ENCODE assay signal across 14 cellular contexts in the genomic region with DNA sequence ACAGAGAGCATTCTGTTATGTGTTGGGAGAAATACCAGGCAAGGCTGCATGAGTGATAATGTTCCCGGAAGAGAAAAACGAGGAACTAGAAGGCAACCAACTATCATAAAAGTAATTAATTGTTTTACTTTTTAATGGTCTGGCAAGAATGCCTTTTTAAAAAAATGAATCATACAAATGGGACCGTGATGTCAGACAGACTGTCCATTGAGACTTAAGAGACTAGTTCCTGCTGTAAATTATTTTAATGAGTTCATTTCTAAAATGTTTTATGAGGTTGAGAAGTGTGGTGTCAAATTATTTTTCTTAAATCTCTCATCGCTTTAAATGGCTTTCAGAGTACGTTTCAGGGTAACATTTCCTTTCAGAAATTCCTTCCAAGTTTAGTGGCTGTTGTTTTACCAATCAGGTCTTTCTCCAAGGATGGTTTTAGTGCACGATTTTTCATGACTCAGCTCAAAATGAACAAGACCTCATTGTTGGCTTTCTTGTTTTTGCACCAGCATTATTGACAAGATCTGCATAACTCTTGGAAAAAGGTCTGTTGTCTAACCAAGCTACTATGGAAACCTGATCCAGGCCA.
DNase-seq lines count a peak whose midpoint lies in the region; ATAC-seq and TF ChIP-seq lines count a peak whose summit lies in the region.
"Had no signal": no experiment of that assay in that cellular context is flagged by ENCODE, and none has a peak within 500 bp of the region (broad histone marks: within the 10 kb centered on the region; RNA-seq: fewer than 3 reads in every experiment).

No MANE protein-coding gene starts in this region.

- no peak overlapping the region for H2BK15ac ChIP-seq in IMR-90 (ENCODE audit: low read depth, low read length)

- no peak overlapping the region for H2AK5ac ChIP-seq in IMR-90 (ENCODE audit: low read depth, low read length)

- no peak overlapping the region for H2BK20ac ChIP-seq in IMR-90 (ENCODE audit: low read depth, low read length)

- no peaks in the 10 kb centered on the region; the same call in 1 of the 2 replicates for H3K9me1 ChIP-seq in IMR-90 (ENCODE audit: insufficient read depth, low read length)

- TF ChIP-seq POLR2A in IMR-90 (IDR thresholded peaks at IDR 0.05; ENCODE audit: low read depth, low read length) (no peak), uterus (IDR thresholded peaks at IDR 0.05) (no peak), gastrocnemius medialis (IDR thresholded peaks at IDR 0.05) (no peak)

- no peak overlapping the region for H2BK120ac ChIP-seq in IMR-90 (ENCODE audit: low read depth, low read length)

- no peak overlapping the region for H3K27ac Mint-ChIP-seq in activated T-helper 2 cell treated with anti-CD3 and anti-CD28 coated beads, Interferon-gamma antibody, Interleukin-2, Interleukin-4, amounts not matched to agents 10 μg/mL and 5 μg/mL and 100 μg/mL, durations not matched to agents 14 hours and 24 hours and 36 hours
- H3K27ac Mint-ChIP-seq: stimulated activated naive CD8-positive, alpha-beta T cell treated with anti-CD3 and anti-CD28 coated beads, Interleukin-15, Interleukin-2, amounts not matched to agents 100 ng/mL and 50 ng/mL, for 24 hours had no signal

- H3K9ac ChIP-seq in IMR-90 (ENCODE audit: low read depth, low read length), result no peak overlapping the region

- H4K8ac ChIP-seq in IMR-90 (ENCODE audit: low read depth in 2 of 2, low read length in 2 of 2), result no peak overlapping the region

- H3K4me1 ChIP-seq in IMR-90 (ENCODE audit: control insufficient read depth, insufficient read depth, low read length) (peaks cover 6% of the 10 kb centered on the region), muscle layer of duodenum (ENCODE audit: control insufficient read depth in 1 of 2, insufficient read depth in 2 of 2, low read length in 2 of 2) (peaks cover 0 to 24% of the 10 kb centered on the region in 2 donors), uterus (peaks cover 0 to 7% of the 10 kb centered on the region in 2 donors), gastrocnemius medialis (peaks cover 35% of the 10 kb centered on the region in 2 donors)

- no TSS peak for BruUV-seq in IMR-90 (replicated peaks; lab: Mats Ljungman, UMichigan)

- ATAC-seq in IMR-90 (ENCODE audit: low read depth) (no peak), gastrocnemius medialis (no peak)
- ATAC-seq: activated T-cell treated with anti-CD3 and anti-CD28 coated beads, Interleukin-2, amount 50 U/mL, for 4 hours; GM12878 had no signal

- no peak for TF ChIP-seq RAD21 in IMR-90 (IDR thresholded peaks at IDR 0.05; ENCODE audit: low read length)

- no peak overlapping the region for H3K14ac ChIP-seq in IMR-90 (replicated peaks; ENCODE audit: low read depth, low read length)

- H3K27me3 Mint-ChIP-seq in activated T-helper 2 cell treated with anti-CD3 and anti-CD28 coated beads, Interferon-gamma antibody, Interleukin-2, Interleukin-4, amounts not matched to agents 10 μg/mL and 5 μg/mL and 100 μg/mL, durations not matched to agents 14 hours and 24 hours and 36 hours (ENCODE audit: low read depth), result peaks cover 2% of the 10 kb centered on the region

- H4K5ac ChIP-seq in IMR-90 (ENCODE audit: low read depth, low read length), result no peak overlapping the region

- H2AFZ ChIP-seq in IMR-90 (replicated peaks; ENCODE audit: low read length, poor library complexity), result no peak overlapping the region

- 0 out of 2 replicates have a peak overlapping the region, but pooled peaks have one; percentile 58 for H3K18ac ChIP-seq in IMR-90 (ENCODE audit: low read depth, low read length)

- no peak overlapping the region for H3K4me2 ChIP-seq in IMR-90 (ENCODE audit: low read depth, low read length)

- no CpG with 5 or more reads among the region's 6 CpGs for WGBS in IMR-90 (ENCODE audit: extremely low coverage in 2 of 2, insufficient read length in 1 of 2), 2 experiments

- no peaks in the 10 kb centered on the region for H3K36me3 Mint-ChIP-seq in activated T-helper 2 cell treated with anti-CD3 and anti-CD28 coated beads, Interferon-gamma antibody, Interleukin-2, Interleukin-4, amounts not matched to agents 10 μg/mL and 5 μg/mL and 100 μg/mL, durations not matched to agents 14 hours and 24 hours and 36 hours (ENCODE audit: low read depth)

- no peak overlapping the region for H3K4me3 Mint-ChIP-seq in activated T-helper 2 cell treated with anti-CD3 and anti-CD28 coated beads, Interferon-gamma antibody, Interleukin-2, Interleukin-4, amounts not matched to agents 10 μg/mL and 5 μg/mL and 100 μg/mL, durations not matched to agents 14 hours and 24 hours and 36 hours (ENCODE audit: low read depth)
- H3K4me3 Mint-ChIP-seq: activated T-cell treated with anti-CD3 and anti-CD28 coated beads, Interleukin-2, amount 50 U/mL, for 4 hours; stimulated activated naive CD8-positive, alpha-beta T cell treated with anti-CD3 and anti-CD28 coated beads, Interleukin-15, Interleukin-2, amounts not matched to agents 100 ng/mL and 50 ng/mL, for 24 hours had no signal

- no peaks in the 10 kb centered on the region for H3K9me3 ChIP-seq in IMR-90 (ENCODE audit: control insufficient read depth, insufficient read depth, low read length)
- H3K9me3 ChIP-seq in muscle layer of duodenum (ENCODE audit: control insufficient read depth in 1 of 2, low read length in 2 of 2), result peaks cover 0 to 5% of the 10 kb centered on the region in 2 donors
- H3K9me3 ChIP-seq in uterus, result peaks cover 0 to 2% of the 10 kb centered on the region in 2 donors
- H3K9me3 ChIP-seq in gastrocnemius medialis, result no peaks in the 10 kb centered on the region

- no peaks in the 10 kb centered on the region for H3K36me3 ChIP-seq in IMR-90 (ENCODE audit: control insufficient read depth, insufficient read depth, low read length)
- H3K36me3 ChIP-seq in muscle layer of duodenum (ENCODE audit: control insufficient read depth in 1 of 2, insufficient read depth in 2 of 2, low read length in 2 of 2), result peaks cover 0 to 7% of the 10 kb centered on the region in 2 donors
- H3K36me3 ChIP-seq in uterus, result no peaks in the 10 kb centered on the region
- H3K36me3 ChIP-seq in gastrocnemius medialis, result no peaks in the 10 kb centered on the region

- dilution Hi-C loops in IMR-90 (cut with HindIII; ENCODE audit: low sequenced_read_pairs, unreplicated experiment), result no loop called here

- no peaks in the 10 kb centered on the region for H3K79me1 ChIP-seq in IMR-90 (ENCODE audit: low read depth in 1 of 2, low read length in 2 of 2)

- H3K56ac ChIP-seq in IMR-90 (ENCODE audit: extremely low read depth, insufficient read depth, low read length), result no peak overlapping the region

- intact Hi-C loops in IMR-90 (cut with micrococcal nuclease), result no loop called here
- intact Hi-C loops in uterus (cut with DNase I; ENCODE audit: low total_unique reads), result no loop called here
- intact Hi-C loops in gastrocnemius medialis (cut with DNase I; ENCODE audit: low total_unique reads), result loop anchor here (5.0 kb wide), 1 partner anchor 59 kb away; no protein-coding TSS in a partner anchor
- intact Hi-C loops in activated T-helper 2 cell treated with anti-CD3 and anti-CD28 coated beads, Interferon-gamma antibody, Interleukin-2, Interleukin-4, amounts not matched to agents 10 μg/mL and 5 μg/mL and 100 μg/mL, durations not matched to agents 14 hours and 24 hours and 36 hours (cut with micrococcal nuclease), result no loop called here

- H4K91ac ChIP-seq in IMR-90 (ENCODE audit: insufficient read depth, low read depth, low read length), result no peak overlapping the region

- TF ChIP-seq CTCF in IMR-90 (conservative IDR thresholded peaks at IDR 0.05; ENCODE audit: low read depth, low read length), result no peak
- no peak for TF ChIP-seq CTCF in choroid plexus epithelial cell (conservative IDR thresholded peaks at IDR 0.05; ENCODE audit: low read depth, low read length)
- no peak for TF ChIP-seq CTCF in uterus (IDR thresholded peaks at IDR 0.05)
- no peak for TF ChIP-seq CTCF in gastrocnemius medialis (IDR thresholded peaks at IDR 0.05 in 4 of 5, conservative IDR thresholded peaks at IDR 0.05 in 1 of 5)

- H2AK9ac ChIP-seq in IMR-90 (replicated peaks; ENCODE audit: low read depth, low read length, poor library complexity), result no peak overlapping the region

- no peak overlapping the region for H2BK5ac ChIP-seq in IMR-90 (ENCODE audit: low read depth, low read length, poor library complexity, severe bottlenecking)

- POLR2A ChIA-PET in IMR-90 (lab: Charles Lee; ENCODE audit: unreplicated experiment), result no interaction called here

- no peaks in the 10 kb centered on the region for H3K4me1 Mint-ChIP-seq in activated T-helper 2 cell treated with anti-CD3 and anti-CD28 coated beads, Interferon-gamma antibody, Interleukin-2, Interleukin-4, amounts not matched to agents 10 μg/mL and 5 μg/mL and 100 μg/mL, durations not matched to agents 14 hours and 24 hours and 36 hours (ENCODE audit: low read depth)

- no peak overlapping the region for H3K23ac ChIP-seq in IMR-90 (ENCODE audit: low read depth, low read length)

- H3K27ac ChIP-seq in IMR-90 (ENCODE audit: insufficient read depth, low read length) (no peak overlapping the region), muscle layer of duodenum (ENCODE audit: low read length) (peak overlapping the region; percentile 52), uterus (peak overlapping the region; percentile 33 to 63), gastrocnemius medialis (no peak overlapping the region)
- H3K27ac ChIP-seq: VCaP had no signal

- peaks cover 1% of the 10 kb centered on the region for H3K27me3 ChIP-seq in IMR-90 (ENCODE audit: control insufficient read depth, insufficient read depth, low read length)
- H3K27me3 ChIP-seq in muscle layer of duodenum (ENCODE audit: low read depth, low read length), result no peaks in the 10 kb centered on the region
- H3K27me3 ChIP-seq in uterus, result no peaks in the 10 kb centered on the region
- no peaks in the 10 kb centered on the region for H3K27me3 ChIP-seq in gastrocnemius medialis

- H3K9me3 Mint-ChIP-seq in activated T-helper 2 cell treated with anti-CD3 and anti-CD28 coated beads, Interferon-gamma antibody, Interleukin-2, Interleukin-4, amounts not matched to agents 10 μg/mL and 5 μg/mL and 100 μg/mL, durations not matched to agents 14 hours and 24 hours and 36 hours, result no peaks in the 10 kb centered on the region
- H3K9me3 Mint-ChIP-seq: stimulated activated naive CD8-positive, alpha-beta T cell treated with anti-CD3 and anti-CD28 coated beads, Interleukin-15, Interleukin-2, amounts not matched to agents 100 ng/mL and 50 ng/mL, for 24 hours had no signal

- no peaks in the 10 kb centered on the region for H4K20me1 ChIP-seq in IMR-90 (ENCODE audit: insufficient read depth, low read length)

- CTCF ChIA-PET in IMR-90 (lab: Yijun Ruan, JAX), result interaction anchor here (0.7 kb wide), 1 partner anchor 17 kb away, joined by 3 read pairs; no protein-coding TSS in a partner anchor

- in situ Hi-C loops in IMR-90 (cut with MboI; ENCODE audit: low sequenced_read_pairs) (no loop called here), gastrocnemius medialis (cut with MboI; ENCODE audit: low sequenced_read_pairs in 4 of 4) (no loop called here)

- no peak overlapping the region for H3K4ac ChIP-seq in IMR-90 (ENCODE audit: low read depth, low read length)

- H3K4me3 ChIP-seq in IMR-90 (ENCODE audit: insufficient read depth, low read depth, low read length), result no peak overlapping the region
- H3K4me3 ChIP-seq in choroid plexus epithelial cell (ENCODE audit: low read depth, low read length), result no peak overlapping the region
- H3K4me3 ChIP-seq in muscle layer of duodenum (ENCODE audit: low read depth in 1 of 2, low read length in 2 of 2), result no peak overlapping the region
- no peak overlapping the region for H3K4me3 ChIP-seq in uterus
- H3K4me3 ChIP-seq in gastrocnemius medialis, result no peak overlapping the region
- H3K4me3 ChIP-seq: GM12878 had no signal

- DNase-seq in IMR-90, result no peak
- DNase-seq in choroid plexus epithelial cell (ENCODE audit: low read depth), result peak; percentile 51
- no peak for DNase-seq in uterus
- DNase-seq in NK-92 (lab: John Stamatoyannopoulos, UW; ENCODE audit: unreplicated experiment), result no peak
- DNase-seq in gastrocnemius medialis, result no peak
- no peak for DNase-seq in activated T-helper 2 cell treated with anti-CD3 and anti-CD28 coated beads, Interferon-gamma antibody, Interleukin-2, Interleukin-4, amounts not matched to agents 10 μg/mL and 5 μg/mL and 100 μg/mL, durations not matched to agents 14 hours and 24 hours and 36 hours (ENCODE audit: low spot score)
- DNase-seq: activated T-cell treated with anti-CD3 and anti-CD28 coated beads, Interleukin-2, amount 50 U/mL, for 4 hours; Kasumi-1; SHP77; stimulated activated CD4-positive, alpha-beta T cell treated with anti-CD3 and anti-CD28 coated beads, Interleukin-1b, Interleukin-23, amount 100 ng/mL, for 48 hours had no signal

Comparison
In these comparisons a context has a peak if more than half of its experiments do, and no peak if none do; other contexts are left out.
1. H3K27ac ChIP-seq: peak in muscle layer of duodenum (single experiment) and uterus (2 of 2); none in IMR-90 (single experiment) and gastrocnemius medialis (0 of 4).